In the genomic region with DNA sequence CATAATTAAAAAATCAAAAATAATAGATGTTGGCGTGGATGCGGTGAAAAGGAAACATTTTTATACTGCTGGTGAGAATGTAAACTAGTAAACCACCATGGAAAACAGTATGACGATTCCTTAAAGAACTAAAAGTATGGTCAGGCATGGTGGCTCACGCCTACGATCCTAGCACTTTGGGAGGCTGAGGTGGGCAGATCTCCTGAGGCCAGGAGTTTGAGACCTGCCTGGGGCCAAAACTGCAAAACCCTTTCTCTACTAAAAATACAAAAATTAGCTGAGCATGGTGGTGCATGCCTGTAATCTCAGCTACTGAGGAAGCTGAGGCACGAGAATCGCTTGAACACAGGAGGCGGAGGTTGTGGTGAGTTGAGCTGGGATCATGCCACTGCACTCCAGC, we compare ENCODE assay signal across 27 cellular contexts.
DNase-seq lines count a peak whose midpoint lies in the region; TF ChIP-seq lines count a peak whose summit lies in the region.
"Had no signal": no experiment of that assay in that cellular context is flagged by ENCODE, and none has a peak within 500 bp of the region (broad histone marks: within the 10 kb centered on the region; RNA-seq: fewer than 3 reads in every experiment).

No MANE protein-coding gene starts in this region.

- H3K18ac ChIP-seq in trophoblast cell (ENCODE audit: low read length) = no peak overlapping the region

- H3K4me3 ChIP-seq in trophoblast cell (ENCODE audit: low read depth, low read length) = no peak overlapping the region
- no peak overlapping the region for H3K4me3 ChIP-seq in thyroid gland (replicated peaks in 1 of 3)
- H3K4me3 ChIP-seq: A549; BLaER1; BLaER1 treated with 17β-estradiol and CSF1 and Interleukin-3, amounts not matched to agents 10 nM and 100 nM had no signal

- H3K4me2 ChIP-seq in trophoblast cell (ENCODE audit: low read length) = no peak overlapping the region
- H3K4me2 ChIP-seq: A549; BLaER1; BLaER1 treated with 17β-estradiol and CSF1 and Interleukin-3, amounts not matched to agents 10 nM and 100 nM had no signal

- H4K91ac ChIP-seq in trophoblast cell (ENCODE audit: low read depth, low read length) = no peak overlapping the region

- peak; percentile 77 to 87 for DNase-seq in trophoblast cell
- no peak for DNase-seq in thyroid gland
- DNase-seq: 8988T; ACHN; AML-193; BE2C; C1 segment of cervical spinal cord; Caco-2; Calu3; CD4-positive, alpha-beta memory T cell; CD4-positive, alpha-beta T cell; CD4-positive, CD25-positive, alpha-beta regulatory T cell; CD8-positive, alpha-beta memory T cell; CD8-positive, alpha-beta T cell; COR-L47; DMS 273 treated with DMSO at 0.1 percent for 48 hours; DMS153; DMS53; DMS79; DMS79 treated with DMSO at 0.1 percent for 48 hours; DND-41; EL had no signal

- H2BK12ac ChIP-seq in trophoblast cell (ENCODE audit: low read length) = no peak overlapping the region

- no peak overlapping the region for H2AFZ ChIP-seq in trophoblast cell (ENCODE audit: insufficient read depth, low read length, poor library complexity)

- H3K27ac ChIP-seq in trophoblast cell (ENCODE audit: low read depth, low read length) = no peak overlapping the region
- no peak overlapping the region for H3K27ac ChIP-seq in thyroid gland
- H3K27ac ChIP-seq: 22Rv1; A549; BLaER1; BLaER1 treated with 17β-estradiol and CSF1 and Interleukin-3, amounts not matched to agents 10 nM and 100 nM; C4-2B had no signal

- H3K23ac ChIP-seq in trophoblast cell (ENCODE audit: low read length) = no peak overlapping the region

- no peak overlapping the region for H3K14ac ChIP-seq in trophoblast cell (ENCODE audit: low read length)

- H3K9ac ChIP-seq in trophoblast cell (ENCODE audit: low read length) = no peak overlapping the region
- H3K9ac ChIP-seq: BLaER1; BLaER1 treated with 17β-estradiol and CSF1 and Interleukin-3, amounts not matched to agents 10 nM and 100 nM had no signal

- TF ChIP-seq POLR2A in thyroid gland (IDR thresholded peaks at IDR 0.05) = no peak

- no peak for TF ChIP-seq CTCF in thyroid gland (IDR thresholded peaks at IDR 0.05)

- intact Hi-C loops in thyroid gland (cut with DNase I) = no loop called here

- no peak overlapping the region for H2BK120ac ChIP-seq in trophoblast cell (ENCODE audit: insufficient read depth, low read length, poor library complexity)

- H3K4me1 ChIP-seq in trophoblast cell (ENCODE audit: control insufficient read depth in 1 of 2, insufficient read depth in 2 of 2, low read length in 2 of 2) = no peaks in the 10 kb centered on the region
- H3K4me1 ChIP-seq in thyroid gland = no peaks in the 10 kb centered on the region
- H3K4me1 ChIP-seq: A549, BE2C, Caco-2 had no signal

- no peak overlapping the region for H3K4ac ChIP-seq in trophoblast cell (ENCODE audit: low read depth, low read length)

- no peaks in the 10 kb centered on the region for H3K79me2 ChIP-seq in trophoblast cell (ENCODE audit: control insufficient read depth, insufficient read depth, low read length, poor library complexity)

- no peak overlapping the region for H2AK5ac ChIP-seq in trophoblast cell (ENCODE audit: low read length)

- H3K9me3 ChIP-seq in trophoblast cell (ENCODE audit: insufficient read depth, low read depth, low read length) (no peaks in the 10 kb centered on the region), thyroid gland (no peaks in the 10 kb centered on the region)
- H3K9me3 ChIP-seq: A549, BE2C had no signal

- no peaks in the 10 kb centered on the region for H3K79me1 ChIP-seq in trophoblast cell (ENCODE audit: low read length)

- no peak overlapping the region for H2BK5ac ChIP-seq in trophoblast cell (ENCODE audit: low read depth, low read length, poor library complexity)

- H3K36me3 ChIP-seq in trophoblast cell (ENCODE audit: control insufficient read depth in 1 of 2, insufficient read depth in 2 of 2, low read length in 2 of 2) = no peaks in the 10 kb centered on the region
- H3K36me3 ChIP-seq in thyroid gland = no peaks in the 10 kb centered on the region
- H3K36me3 ChIP-seq: BE2C; BLaER1; BLaER1 treated with 17β-estradiol and CSF1 and Interleukin-3, amounts not matched to agents 10 nM and 100 nM had no signal

- H3K27me3 ChIP-seq in trophoblast cell (ENCODE audit: insufficient read depth, low read length) (no peaks in the 10 kb centered on the region), thyroid gland (no peaks in the 10 kb centered on the region)
- H3K27me3 ChIP-seq: BE2C; BLaER1; BLaER1 treated with 17β-estradiol and CSF1 and Interleukin-3, amounts not matched to agents 10 nM and 100 nM had no signal

- no CpG with 5 or more reads among the region's 8 CpGs for WGBS in trophoblast cell (ENCODE audit: extremely low coverage, insufficient coverage, insufficient read length)
- 95 to 97% methylated on average over 8 of the region's 8 CpGs for WGBS in thyroid gland, 2 donors

- H4K12ac ChIP-seq in trophoblast cell (ENCODE audit: low read depth, low read length) = no peak overlapping the region

- H4K8ac ChIP-seq in trophoblast cell (ENCODE audit: low read depth, low read length) = no peak overlapping the region

Comparison
In these comparisons a context has a peak if more than half of its experiments do, and no peak if none do; other contexts are left out.
1. DNase-seq: peak in trophoblast cell (2 of 2); none in thyroid gland (0 of 2).